ENCODE assay signal across 12 cellular contexts in the genomic region with DNA sequence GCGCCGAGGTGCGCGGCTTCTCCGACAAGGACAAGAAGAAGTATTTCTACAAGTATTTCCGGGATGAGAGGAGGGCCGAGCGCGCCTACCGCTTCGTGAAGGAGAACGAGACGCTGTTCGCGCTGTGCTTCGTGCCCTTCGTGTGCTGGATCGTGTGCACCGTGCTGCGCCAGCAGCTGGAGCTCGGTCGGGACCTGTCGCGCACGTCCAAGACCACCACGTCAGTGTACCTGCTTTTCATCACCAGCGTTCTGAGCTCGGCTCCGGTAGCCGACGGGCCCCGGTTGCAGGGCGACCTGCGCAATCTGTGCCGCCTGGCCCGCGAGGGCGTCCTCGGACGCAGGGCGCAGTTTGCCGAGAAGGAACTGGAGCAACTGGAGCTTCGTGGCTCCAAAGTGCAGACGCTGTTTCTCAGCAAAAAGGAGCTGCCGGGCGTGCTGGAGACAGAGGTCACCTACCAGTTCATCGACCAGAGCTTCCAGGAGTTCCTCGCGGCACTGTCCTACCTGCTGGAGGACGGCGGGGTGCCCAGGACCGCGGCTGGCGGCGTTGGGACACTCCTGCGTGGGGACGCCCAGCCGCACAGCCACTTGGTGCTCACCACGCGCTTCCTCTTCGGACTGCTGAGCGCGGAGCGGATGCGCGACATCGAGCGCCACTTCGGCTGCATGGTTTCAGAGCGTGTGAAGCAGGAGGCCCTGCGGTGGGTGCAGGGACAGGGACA. TPM values are rescaled to one million over a fixed set of nuclear protein-coding genes. Genes with fewer than 3 reads are reported as not detected.
DNase-seq lines count a peak whose midpoint lies in the region; ATAC-seq and TF ChIP-seq lines count a peak whose summit lies in the region.
"Had no signal": no experiment of that assay in that cellular context is flagged by ENCODE, and none has a peak within 500 bp of the region (broad histone marks: within the 10 kb centered on the region; RNA-seq: fewer than 3 reads in every experiment).

No MANE protein-coding gene starts in this region.

- H3F3A ChIP-seq in GM23248 (ENCODE audit: insufficient read depth) = no peaks in the 10 kb centered on the region

- no peaks in the 10 kb centered on the region for H3K9me2 ChIP-seq in GM23248 (ENCODE audit: insufficient read depth)

- H3K9me3 Mint-ChIP-seq in activated naive CD4-positive, alpha-beta T cell treated with anti-CD3 and anti-CD28 coated beads, Interleukin-2, amount 10 ng/mL, durations not matched to agents 7 days and 5 days = peaks cover 10% of the 10 kb centered on the region

- CTCF ChIA-PET in activated naive CD4-positive, alpha-beta T cell treated with anti-CD3 and anti-CD28 coated beads, Interleukin-2, amount 10 ng/mL, durations not matched to agents 7 days and 5 days (lab: Charles Lee) = interaction anchor here (1.2 to 6.6 kb wide), 4 partner anchors 13 to 32 kb away, joined by 5 to 49 read pairs (median 12); no protein-coding TSS in a partner anchor

- peaks cover 63% of the 10 kb centered on the region for H3K27me3 ChIP-seq in GM23248 (replicated peaks; ENCODE audit: insufficient read depth)
- H3K27me3 ChIP-seq in trophoblast cell (ENCODE audit: insufficient read depth, low read length) = no peaks in the 10 kb centered on the region

- DNase-seq in 8988T (peak; percentile 43), GM23248 (peak; percentile 20), mucosa of descending colon (peak; percentile 55 to 74 (median 56)), NAMALWA (ENCODE audit: low spot score) (no peak), NCI-H2196 (lab: John Stamatoyannopoulos, UW; ENCODE audit: unreplicated experiment) (no peak), trophoblast cell (no peak)
- DNase-seq in activated naive CD4-positive, alpha-beta T cell treated with anti-CD3 and anti-CD28 coated beads, Interleukin-2, amount 10 ng/mL, durations not matched to agents 7 days and 5 days = peak; percentile 69
- DNase-seq: DND-41, mesendoderm had no signal

- H3K79me1 ChIP-seq in trophoblast cell (ENCODE audit: low read length) = peaks cover 4% of the 10 kb centered on the region

- in situ Hi-C loops in GM23248 (cut with MboI) = no loop called here

- no peak overlapping the region for H3K14ac ChIP-seq in trophoblast cell (ENCODE audit: low read length)

- no peak overlapping the region for H2AK5ac ChIP-seq in trophoblast cell (ENCODE audit: low read length)

- no peak overlapping the region for H3K27ac ChIP-seq in GM23248
- H3K27ac ChIP-seq in trophoblast cell (ENCODE audit: low read depth, low read length) = no peak overlapping the region
- H3K27ac ChIP-seq: RWPE1 had no signal

- peak overlapping the region; percentile 85 for H3K4me3 Mint-ChIP-seq in activated naive CD4-positive, alpha-beta T cell treated with anti-CD3 and anti-CD28 coated beads, Interleukin-2, amount 10 ng/mL, durations not matched to agents 7 days and 5 days

- no peak overlapping the region for H2BK120ac ChIP-seq in trophoblast cell (ENCODE audit: insufficient read depth, low read length, poor library complexity)

- intact Hi-C loops in mucosa of descending colon (cut with DNase I, micrococcal nuclease) = no loop called here

- no peak for TF ChIP-seq CTCF in mucosa of descending colon (IDR thresholded peaks at IDR 0.05)

- 8 to 9% methylated on average over 68 of the region's 71 CpGs for WGBS in GM23248 (ENCODE audit: low coverage in 1 of 2, low lambda C conversion rate in 2 of 2, missing lambda C conversion rate in 2 of 2), 2 experiments
- WGBS in trophoblast cell (ENCODE audit: extremely low coverage, insufficient coverage, insufficient read length) = no CpG with 5 or more reads among the region's 71 CpGs

- peaks cover 68% of the 10 kb centered on the region for H3K4me1 Mint-ChIP-seq in activated naive CD4-positive, alpha-beta T cell treated with anti-CD3 and anti-CD28 coated beads, Interleukin-2, amount 10 ng/mL, durations not matched to agents 7 days and 5 days

- H2BK5ac ChIP-seq in trophoblast cell (ENCODE audit: low read depth, low read length, poor library complexity) = no peak overlapping the region

- H3K9me3 ChIP-seq in GM23248 (ENCODE audit: low read depth) = no peaks in the 10 kb centered on the region
- H3K9me3 ChIP-seq in mucosa of descending colon = no peaks in the 10 kb centered on the region
- H3K9me3 ChIP-seq in trophoblast cell (ENCODE audit: insufficient read depth, low read depth, low read length) = no peaks in the 10 kb centered on the region

- H3K36me3 ChIP-seq in GM23248 (ENCODE audit: low read depth) (no peaks in the 10 kb centered on the region), mucosa of descending colon (ENCODE audit: low read depth) (no peaks in the 10 kb centered on the region), trophoblast cell (ENCODE audit: control insufficient read depth in 1 of 2, insufficient read depth in 2 of 2, low read length in 2 of 2) (no peaks in the 10 kb centered on the region)

- no peak overlapping the region for H3K23ac ChIP-seq in trophoblast cell (ENCODE audit: low read length)

- H3K4me2 ChIP-seq in GM23248 (ENCODE audit: unreplicated experiment) = no peak overlapping the region
- H3K4me2 ChIP-seq in trophoblast cell (ENCODE audit: low read length) = no peak overlapping the region

- H3K79me2 ChIP-seq in GM23248 (ENCODE audit: insufficient read depth) (no peaks in the 10 kb centered on the region), trophoblast cell (ENCODE audit: control insufficient read depth, insufficient read depth, low read length, poor library complexity) (no peaks in the 10 kb centered on the region)

- H3K4me3 ChIP-seq in GM23248 (no peak overlapping the region), mucosa of descending colon (no peak overlapping the region), trophoblast cell (ENCODE audit: low read depth, low read length) (no peak overlapping the region)

- H2BK12ac ChIP-seq in trophoblast cell (ENCODE audit: low read length) = no peak overlapping the region

- H4K12ac ChIP-seq in trophoblast cell (ENCODE audit: low read depth, low read length) = no peak overlapping the region

- H4K91ac ChIP-seq in trophoblast cell (ENCODE audit: low read depth, low read length) = no peak overlapping the region

- H3K4me1 ChIP-seq in GM23248 (ENCODE audit: insufficient read depth) (no peaks in the 10 kb centered on the region), mucosa of descending colon (ENCODE audit: low read depth) (peaks cover 29% of the 10 kb centered on the region), trophoblast cell (ENCODE audit: control insufficient read depth in 1 of 2, insufficient read depth in 2 of 2, low read length in 2 of 2) (peaks cover 2 to 6% of the 10 kb centered on the region in 2 experiments)

- no peak overlapping the region for H3K18ac ChIP-seq in trophoblast cell (ENCODE audit: low read length)

- H2AFZ ChIP-seq in GM23248 (no peak overlapping the region), trophoblast cell (ENCODE audit: insufficient read depth, low read length, poor library complexity) (no peak overlapping the region)

- peaks cover 82% of the 10 kb centered on the region for H3K27me3 Mint-ChIP-seq in activated naive CD4-positive, alpha-beta T cell treated with anti-CD3 and anti-CD28 coated beads, Interleukin-2, amount 10 ng/mL, durations not matched to agents 7 days and 5 days

- ATAC-seq in mucosa of descending colon (peak; percentile 43), HG03469 (IDR thresholded peaks at IDR 0.05; ENCODE audit: unreplicated experiment) (no peak)

- no peak overlapping the region for H4K8ac ChIP-seq in trophoblast cell (ENCODE audit: low read depth, low read length)

- H3K9ac ChIP-seq in GM23248 = no peak overlapping the region
- H3K9ac ChIP-seq in trophoblast cell (ENCODE audit: low read length) = no peak overlapping the region

- peaks cover 66% of the 10 kb centered on the region for H3K36me3 Mint-ChIP-seq in activated naive CD4-positive, alpha-beta T cell treated with anti-CD3 and anti-CD28 coated beads, Interleukin-2, amount 10 ng/mL, durations not matched to agents 7 days and 5 days

- H4K20me1 ChIP-seq in GM23248 (ENCODE audit: insufficient read depth) = no peaks in the 10 kb centered on the region

- no peak overlapping the region for H3K4ac ChIP-seq in trophoblast cell (ENCODE audit: low read depth, low read length)

- H3K27ac Mint-ChIP-seq in activated naive CD4-positive, alpha-beta T cell treated with anti-CD3 and anti-CD28 coated beads, Interleukin-2, amount 10 ng/mL, durations not matched to agents 7 days and 5 days = peak overlapping the region; percentile 86

RNA-seq across cellular contexts. Expression of gene NLRP6, which starts 2.7 kb away (rescaled TPM):
- not detected in 2 replicates for total RNA-seq in GM23248 (2014; rRNA removed; shearing (Covaris generic))
- not detected in 2 replicates for polyA plus RNA-seq in GM23248 (2016; fragmentation: Nextera tagmentation; extraction: Ambion mirVana)
- total RNA-seq in mucosa of descending colon = 1 to 10 TPM in 1 of 3 donors, under 1 TPM in 2; 0.66 to 2.6 (median 0.72) TPM
- polyA plus RNA-seq in trophoblast cell (2013) = not detected in 2 replicates
- total RNA-seq: LHCN-M2 had no signal

RNA-seq across cellular contexts. Expression of gene PGGHG, which starts 8.0 kb away (rescaled TPM):
- total RNA-seq in GM23248 (2014; rRNA removed; shearing (Covaris generic)) = 14.2 and 23.1 TPM in 2 replicates
- 4.4 and 4.6 TPM in 2 replicates for polyA plus RNA-seq in GM23248 (2016; fragmentation: Nextera tagmentation; extraction: Ambion mirVana)
- total RNA-seq in mucosa of descending colon = 10 to 100 TPM; 21.2 to 37.1 (median 29.7) TPM
- 35.5 and 36.9 TPM in 2 replicates for polyA plus RNA-seq in trophoblast cell (2013)

RNA-seq across cellular contexts. Expression of gene IFITM5, which starts 18.4 kb away (rescaled TPM):
- not detected in 2 replicates for total RNA-seq in GM23248 (2014; rRNA removed; shearing (Covaris generic))
- not detected in 2 replicates for polyA plus RNA-seq in GM23248 (2016; fragmentation: Nextera tagmentation; extraction: Ambion mirVana)
- total RNA-seq in mucosa of descending colon = not detected
- not detected in 2 replicates for polyA plus RNA-seq in trophoblast cell (2013)
- total RNA-seq: LHCN-M2 had no signal

RNA-seq across cellular contexts. Expression of gene IFITM2, which starts 26.7 kb away (rescaled TPM):
- 75.2 and 104 TPM in 2 replicates for total RNA-seq in GM23248 (2014; rRNA removed; shearing (Covaris generic))
- polyA plus RNA-seq in GM23248 (2016; fragmentation: Nextera tagmentation; extraction: Ambion mirVana) = 1,025 and 1,029 TPM in 2 replicates
- 100 to 1,000 TPM in 2 of 3 donors, 10 to 100 TPM in 1; 57.2 to 254 (median 111) TPM for total RNA-seq in mucosa of descending colon
- polyA plus RNA-seq in trophoblast cell (2013) = 165 and 166 TPM in 2 replicates

RNA-seq across cellular contexts. Expression of gene IFITM1, which starts 32.9 kb away (rescaled TPM):
- 72.7 and 77.3 TPM in 2 replicates for total RNA-seq in GM23248 (2014; rRNA removed; shearing (Covaris generic))
- 180 and 187 TPM in 2 replicates for polyA plus RNA-seq in GM23248 (2016; fragmentation: Nextera tagmentation; extraction: Ambion mirVana)
- total RNA-seq in mucosa of descending colon = 100 to 1,000 TPM in 1 of 3 donors, 10 to 100 TPM in 2; 80.2 to 182 (median 87.3) TPM
- polyA plus RNA-seq in trophoblast cell (2013) = 84.5 and 88.4 TPM in 2 replicates

Comparison
In these comparisons a context has a peak if more than half of its experiments do, and no peak if none do; other contexts are left out.
1. DNase-seq: peak in 8988T (single experiment), GM23248 (single experiment), activated naive CD4-positive, alpha-beta T cell treated with anti-CD3 and anti-CD28 coated beads, Interleukin-2, amount 10 ng/mL, durations not matched to agents 7 days and 5 days (single experiment) and mucosa of descending colon (3 of 3); none in NAMALWA (single experiment), NCI-H2196 (single experiment) and trophoblast cell (0 of 2).